In the genomic region with DNA sequence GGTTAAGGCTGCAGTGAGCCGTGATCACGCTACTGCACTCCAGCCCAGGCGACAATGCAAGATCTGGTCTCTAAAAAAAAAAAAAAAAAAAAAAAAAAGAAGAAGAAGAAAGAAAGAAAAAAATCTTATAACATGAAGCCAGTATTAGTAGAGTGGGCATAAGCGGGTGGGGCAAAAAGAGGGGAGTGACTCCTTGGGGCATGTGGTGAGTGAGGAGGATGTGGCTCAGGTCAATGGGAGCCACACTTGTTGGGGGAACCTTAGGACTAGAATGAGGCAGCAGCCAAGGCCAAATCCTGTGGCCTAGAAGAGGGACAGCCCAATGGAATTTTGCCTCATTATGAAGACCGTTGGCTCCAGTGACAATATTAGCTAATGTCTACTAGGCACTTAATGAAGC, we compare ENCODE assay signal across 18 cellular contexts. TPM values are rescaled to one million over a fixed set of nuclear protein-coding genes. Genes with fewer than 3 reads are reported as not detected.
"Had no signal": no experiment of that assay in that cellular context is flagged by ENCODE, and none has a peak within 500 bp of the region (broad histone marks: within the 10 kb centered on the region; RNA-seq: fewer than 3 reads in every experiment).

No MANE protein-coding gene starts in this region.

- H3K4me1 ChIP-seq: colonic mucosa had no signal

- DNase-seq: activated B cell treated with CpG ODN at 0.5 μM for 24 hours; activated CD4-positive, alpha-beta memory T cell treated with anti-CD3 and anti-CD28 coated beads for 36 hours; activated CD4-positive, alpha-beta T cell treated with anti-CD3 and anti-CD28 coated beads for 4 hours; activated gamma-delta T cell; activated T-cell treated with anti-CD3 and anti-CD28 coated beads, Interleukin-2, amount 50 U/mL, for 4 hours; amygdala; central memory CD4-positive, alpha-beta T cell; colonic mucosa; erythroblast; foreskin melanocyte; glutamatergic neuron; occipital lobe; stimulated activated naive CD8-positive, alpha-beta T cell treated with anti-CD3 and anti-CD28 coated beads, Interleukin-15, amount 100 ng/mL, for 72 hours; T-cell had no signal

- H3K9me3 ChIP-seq: colonic mucosa had no signal

- H3K36me3 ChIP-seq: colonic mucosa had no signal

- H3K27ac ChIP-seq: colonic mucosa had no signal

- H3K27me3 ChIP-seq: colonic mucosa had no signal

- H3K4me3 ChIP-seq: colonic mucosa, lung had no signal

- ATAC-seq: activated T-cell treated with anti-CD3 and anti-CD28 coated beads, Interleukin-2, amount 50 U/mL, for 4 hours; left lobe of liver; natural killer cell treated with Interleukin-12 subunit alpha and Interleukin-12 subunit beta and Interleukin-15 and Interleukin-18, amount 100 ng/mL, for 72 hours; SK-N-SH treated with all-trans-retinoic acid at 6 μM for 48 hours; stimulated activated naive CD8-positive, alpha-beta T cell treated with anti-CD3 and anti-CD28 coated beads, Interleukin-15, amount 100 ng/mL, for 72 hours had no signal

RNA-seq across cellular contexts. Expression of gene ARMC12, which starts 23.8 kb away (rescaled TPM):
- total RNA-seq: natural killer cell treated with Interleukin-12 subunit alpha and Interleukin-12 subunit beta and Interleukin-15 and Interleukin-18, amount 100 ng/mL, for 72 hours had no signal
